Comparison of ENCODE assay signal across 1 cellular context in genomic region chr9:98255578-98256296, GRCh38.
A peak's percentile ranks its signal among the peaks of the same experiment; 100 is the strongest.
TF ChIP-seq lines count a peak whose summit lies in the region.

A gene with protein sequence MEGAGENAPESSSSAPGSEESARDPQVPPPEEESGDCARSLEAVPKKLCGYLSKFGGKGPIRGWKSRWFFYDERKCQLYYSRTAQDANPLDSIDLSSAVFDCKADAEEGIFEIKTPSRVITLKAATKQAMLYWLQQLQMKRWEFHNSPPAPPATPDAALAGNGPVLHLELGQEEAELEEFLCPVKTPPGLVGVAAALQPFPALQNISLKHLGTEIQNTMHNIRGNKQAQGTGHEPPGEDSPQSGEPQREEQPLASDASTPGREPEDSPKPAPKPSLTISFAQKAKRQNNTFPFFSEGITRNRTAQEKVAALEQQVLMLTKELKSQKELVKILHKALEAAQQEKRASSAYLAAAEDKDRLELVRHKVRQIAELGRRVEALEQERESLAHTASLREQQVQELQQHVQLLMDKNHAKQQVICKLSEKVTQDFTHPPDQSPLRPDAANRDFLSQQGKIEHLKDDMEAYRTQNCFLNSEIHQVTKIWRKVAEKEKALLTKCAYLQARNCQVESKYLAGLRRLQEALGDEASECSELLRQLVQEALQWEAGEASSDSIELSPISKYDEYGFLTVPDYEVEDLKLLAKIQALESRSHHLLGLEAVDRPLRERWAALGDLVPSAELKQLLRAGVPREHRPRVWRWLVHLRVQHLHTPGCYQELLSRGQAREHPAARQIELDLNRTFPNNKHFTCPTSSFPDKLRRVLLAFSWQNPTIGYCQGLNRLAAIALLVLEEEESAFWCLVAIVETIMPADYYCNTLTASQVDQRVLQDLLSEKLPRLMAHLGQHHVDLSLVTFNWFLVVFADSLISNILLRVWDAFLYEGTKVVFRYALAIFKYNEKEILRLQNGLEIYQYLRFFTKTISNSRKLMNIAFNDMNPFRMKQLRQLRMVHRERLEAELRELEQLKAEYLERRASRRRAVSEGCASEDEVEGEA (minus strand): TSS chr9:98255649. CDS start chr9:98255541, 108 bp downstream.

TF ChIP-seq in K562, 482 proteins besides CTCF, POLR2A, EP300 and RAD21 (continued from another document and continues in another):
- TF ChIP-seq, protein P1, sequence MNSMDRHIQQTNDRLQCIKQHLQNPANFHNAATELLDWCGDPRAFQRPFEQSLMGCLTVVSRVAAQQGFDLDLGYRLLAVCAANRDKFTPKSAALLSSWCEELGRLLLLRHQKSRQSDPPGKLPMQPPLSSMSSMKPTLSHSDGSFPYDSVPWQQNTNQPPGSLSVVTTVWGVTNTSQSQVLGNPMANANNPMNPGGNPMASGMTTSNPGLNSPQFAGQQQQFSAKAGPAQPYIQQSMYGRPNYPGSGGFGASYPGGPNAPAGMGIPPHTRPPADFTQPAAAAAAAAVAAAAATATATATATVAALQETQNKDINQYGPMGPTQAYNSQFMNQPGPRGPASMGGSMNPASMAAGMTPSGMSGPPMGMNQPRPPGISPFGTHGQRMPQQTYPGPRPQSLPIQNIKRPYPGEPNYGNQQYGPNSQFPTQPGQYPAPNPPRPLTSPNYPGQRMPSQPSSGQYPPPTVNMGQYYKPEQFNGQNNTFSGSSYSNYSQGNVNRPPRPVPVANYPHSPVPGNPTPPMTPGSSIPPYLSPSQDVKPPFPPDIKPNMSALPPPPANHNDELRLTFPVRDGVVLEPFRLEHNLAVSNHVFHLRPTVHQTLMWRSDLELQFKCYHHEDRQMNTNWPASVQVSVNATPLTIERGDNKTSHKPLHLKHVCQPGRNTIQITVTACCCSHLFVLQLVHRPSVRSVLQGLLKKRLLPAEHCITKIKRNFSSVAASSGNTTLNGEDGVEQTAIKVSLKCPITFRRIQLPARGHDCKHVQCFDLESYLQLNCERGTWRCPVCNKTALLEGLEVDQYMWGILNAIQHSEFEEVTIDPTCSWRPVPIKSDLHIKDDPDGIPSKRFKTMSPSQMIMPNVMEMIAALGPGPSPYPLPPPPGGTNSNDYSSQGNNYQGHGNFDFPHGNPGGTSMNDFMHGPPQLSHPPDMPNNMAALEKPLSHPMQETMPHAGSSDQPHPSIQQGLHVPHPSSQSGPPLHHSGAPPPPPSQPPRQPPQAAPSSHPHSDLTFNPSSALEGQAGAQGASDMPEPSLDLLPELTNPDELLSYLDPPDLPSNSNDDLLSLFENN (IDR thresholded peaks at IDR 0.05; ENCODE audit: low read depth in 2 of 2, low read length in 2 of 2), result no peak
- TF ChIP-seq TBP (optimal IDR thresholded peaks at IDR 0.05; ENCODE audit: low read depth, low read length), result peak; percentile 42
- TF ChIP-seq MAFK (IDR thresholded peaks at IDR 0.05; ENCODE audit: low read length), result no peak
- no peak for TF ChIP-seq NCOA4 (IDR thresholded peaks at IDR 0.05; ENCODE audit: partially characterized antibody)
- TF ChIP-seq, protein P2, sequence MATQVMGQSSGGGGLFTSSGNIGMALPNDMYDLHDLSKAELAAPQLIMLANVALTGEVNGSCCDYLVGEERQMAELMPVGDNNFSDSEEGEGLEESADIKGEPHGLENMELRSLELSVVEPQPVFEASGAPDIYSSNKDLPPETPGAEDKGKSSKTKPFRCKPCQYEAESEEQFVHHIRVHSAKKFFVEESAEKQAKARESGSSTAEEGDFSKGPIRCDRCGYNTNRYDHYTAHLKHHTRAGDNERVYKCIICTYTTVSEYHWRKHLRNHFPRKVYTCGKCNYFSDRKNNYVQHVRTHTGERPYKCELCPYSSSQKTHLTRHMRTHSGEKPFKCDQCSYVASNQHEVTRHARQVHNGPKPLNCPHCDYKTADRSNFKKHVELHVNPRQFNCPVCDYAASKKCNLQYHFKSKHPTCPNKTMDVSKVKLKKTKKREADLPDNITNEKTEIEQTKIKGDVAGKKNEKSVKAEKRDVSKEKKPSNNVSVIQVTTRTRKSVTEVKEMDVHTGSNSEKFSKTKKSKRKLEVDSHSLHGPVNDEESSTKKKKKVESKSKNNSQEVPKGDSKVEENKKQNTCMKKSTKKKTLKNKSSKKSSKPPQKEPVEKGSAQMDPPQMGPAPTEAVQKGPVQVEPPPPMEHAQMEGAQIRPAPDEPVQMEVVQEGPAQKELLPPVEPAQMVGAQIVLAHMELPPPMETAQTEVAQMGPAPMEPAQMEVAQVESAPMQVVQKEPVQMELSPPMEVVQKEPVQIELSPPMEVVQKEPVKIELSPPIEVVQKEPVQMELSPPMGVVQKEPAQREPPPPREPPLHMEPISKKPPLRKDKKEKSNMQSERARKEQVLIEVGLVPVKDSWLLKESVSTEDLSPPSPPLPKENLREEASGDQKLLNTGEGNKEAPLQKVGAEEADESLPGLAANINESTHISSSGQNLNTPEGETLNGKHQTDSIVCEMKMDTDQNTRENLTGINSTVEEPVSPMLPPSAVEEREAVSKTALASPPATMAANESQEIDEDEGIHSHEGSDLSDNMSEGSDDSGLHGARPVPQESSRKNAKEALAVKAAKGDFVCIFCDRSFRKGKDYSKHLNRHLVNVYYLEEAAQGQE (CRISPR knock-in tag; IDR thresholded peaks at IDR 0.05; ENCODE audit: low read depth), result peak; percentile 51; the same call in 1 of the 2 replicates
- no peak for TF ChIP-seq ZNF449 (CRISPR knock-in tag; IDR thresholded peaks at IDR 0.05)
- TF ChIP-seq, protein P3, sequence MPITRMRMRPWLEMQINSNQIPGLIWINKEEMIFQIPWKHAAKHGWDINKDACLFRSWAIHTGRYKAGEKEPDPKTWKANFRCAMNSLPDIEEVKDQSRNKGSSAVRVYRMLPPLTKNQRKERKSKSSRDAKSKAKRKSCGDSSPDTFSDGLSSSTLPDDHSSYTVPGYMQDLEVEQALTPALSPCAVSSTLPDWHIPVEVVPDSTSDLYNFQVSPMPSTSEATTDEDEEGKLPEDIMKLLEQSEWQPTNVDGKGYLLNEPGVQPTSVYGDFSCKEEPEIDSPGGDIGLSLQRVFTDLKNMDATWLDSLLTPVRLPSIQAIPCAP (CRISPR knock-in tag; IDR thresholded peaks at IDR 0.05; ENCODE audit: borderline replicate concordance), result no peak
- no peak for TF ChIP-seq ZNF311 (CRISPR knock-in tag; IDR thresholded peaks at IDR 0.05)
- TF ChIP-seq CCAR2 (IDR thresholded peaks at IDR 0.05; ENCODE audit: low read depth, low read length), result no peak
- no peak for TF ChIP-seq GATAD2B (IDR thresholded peaks at IDR 0.05; ENCODE audit: borderline replicate concordance)
- TF ChIP-seq MEF2A (IDR thresholded peaks at IDR 0.05; ENCODE audit: control insufficient read depth, low read depth, low read length), result no peak
- TF ChIP-seq MBD2 (IDR thresholded peaks at IDR 0.05; ENCODE audit: borderline replicate concordance, low read depth), result peak; percentile 30; the same call in 1 of the 2 replicates
- TF ChIP-seq, protein P4, sequence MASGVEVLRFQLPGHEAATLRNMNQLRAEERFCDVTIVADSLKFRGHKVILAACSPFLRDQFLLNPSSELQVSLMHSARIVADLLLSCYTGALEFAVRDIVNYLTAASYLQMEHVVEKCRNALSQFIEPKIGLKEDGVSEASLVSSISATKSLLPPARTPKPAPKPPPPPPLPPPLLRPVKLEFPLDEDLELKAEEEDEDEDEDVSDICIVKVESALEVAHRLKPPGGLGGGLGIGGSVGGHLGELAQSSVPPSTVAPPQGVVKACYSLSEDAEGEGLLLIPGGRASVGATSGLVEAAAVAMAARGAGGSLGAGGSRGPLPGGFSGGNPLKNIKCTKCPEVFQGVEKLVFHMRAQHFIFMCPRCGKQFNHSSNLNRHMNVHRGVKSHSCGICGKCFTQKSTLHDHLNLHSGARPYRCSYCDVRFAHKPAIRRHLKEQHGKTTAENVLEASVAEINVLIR (CRISPR knock-in tag; IDR thresholded peaks at IDR 0.05), result no peak; the same call in 1 of the 2 replicates
- TF ChIP-seq, protein P5, sequence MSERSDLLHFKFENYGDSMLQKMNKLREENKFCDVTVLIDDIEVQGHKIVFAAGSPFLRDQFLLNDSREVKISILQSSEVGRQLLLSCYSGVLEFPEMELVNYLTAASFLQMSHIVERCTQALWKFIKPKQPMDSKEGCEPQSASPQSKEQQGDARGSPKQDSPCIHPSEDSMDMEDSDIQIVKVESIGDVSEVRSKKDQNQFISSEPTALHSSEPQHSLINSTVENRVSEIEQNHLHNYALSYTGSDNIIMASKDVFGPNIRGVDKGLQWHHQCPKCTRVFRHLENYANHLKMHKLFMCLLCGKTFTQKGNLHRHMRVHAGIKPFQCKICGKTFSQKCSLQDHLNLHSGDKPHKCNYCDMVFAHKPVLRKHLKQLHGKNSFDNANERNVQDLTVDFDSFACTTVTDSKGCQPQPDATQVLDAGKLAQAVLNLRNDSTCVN (CRISPR knock-in tag; IDR thresholded peaks at IDR 0.05), result no peak
- TF ChIP-seq, protein P6, sequence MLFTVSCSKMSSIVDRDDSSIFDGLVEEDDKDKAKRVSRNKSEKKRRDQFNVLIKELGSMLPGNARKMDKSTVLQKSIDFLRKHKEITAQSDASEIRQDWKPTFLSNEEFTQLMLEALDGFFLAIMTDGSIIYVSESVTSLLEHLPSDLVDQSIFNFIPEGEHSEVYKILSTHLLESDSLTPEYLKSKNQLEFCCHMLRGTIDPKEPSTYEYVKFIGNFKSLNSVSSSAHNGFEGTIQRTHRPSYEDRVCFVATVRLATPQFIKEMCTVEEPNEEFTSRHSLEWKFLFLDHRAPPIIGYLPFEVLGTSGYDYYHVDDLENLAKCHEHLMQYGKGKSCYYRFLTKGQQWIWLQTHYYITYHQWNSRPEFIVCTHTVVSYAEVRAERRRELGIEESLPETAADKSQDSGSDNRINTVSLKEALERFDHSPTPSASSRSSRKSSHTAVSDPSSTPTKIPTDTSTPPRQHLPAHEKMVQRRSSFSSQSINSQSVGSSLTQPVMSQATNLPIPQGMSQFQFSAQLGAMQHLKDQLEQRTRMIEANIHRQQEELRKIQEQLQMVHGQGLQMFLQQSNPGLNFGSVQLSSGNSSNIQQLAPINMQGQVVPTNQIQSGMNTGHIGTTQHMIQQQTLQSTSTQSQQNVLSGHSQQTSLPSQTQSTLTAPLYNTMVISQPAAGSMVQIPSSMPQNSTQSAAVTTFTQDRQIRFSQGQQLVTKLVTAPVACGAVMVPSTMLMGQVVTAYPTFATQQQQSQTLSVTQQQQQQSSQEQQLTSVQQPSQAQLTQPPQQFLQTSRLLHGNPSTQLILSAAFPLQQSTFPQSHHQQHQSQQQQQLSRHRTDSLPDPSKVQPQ (CRISPR knock-in tag; IDR thresholded peaks at IDR 0.05; ENCODE audit: borderline replicate concordance), result no peak
- TF ChIP-seq ZBTB33 (CRISPR knock-in tag; IDR thresholded peaks at IDR 0.05), result peak; percentile 46
- TF ChIP-seq ZNF717 (CRISPR knock-in tag; IDR thresholded peaks at IDR 0.05), result no peak
- no peak for TF ChIP-seq HLTF (IDR thresholded peaks at IDR 0.05)
- TF ChIP-seq MCM3 (IDR thresholded peaks at IDR 0.05), result no peak
- TF ChIP-seq SMARCA5 (IDR thresholded peaks at IDR 0.05), result no peak
- TF ChIP-seq PREB (CRISPR knock-in tag; IDR thresholded peaks at IDR 0.05), result no peak
- TF ChIP-seq NCOA2 (IDR thresholded peaks at IDR 0.05; ENCODE audit: partially characterized antibody in 2 of 2), result no peak
- TF ChIP-seq ETV6 (IDR thresholded peaks at IDR 0.05; ENCODE audit: borderline replicate concordance in 1 of 2, low read depth in 2 of 2, low read length in 1 of 2), result no peak
- no peak for TF ChIP-seq ETV6 (CRISPR knock-in tag; IDR thresholded peaks at IDR 0.05; ENCODE audit: borderline replicate concordance)
- TF ChIP-seq SRF (CRISPR knock-in tag; IDR thresholded peaks at IDR 0.05), result peak in 1 of 2 experiments; percentile 8; a peak in 1 of 4 replicates
- peak; percentile 36; the same call in 1 of the 2 replicates for TF ChIP-seq HDAC2 (IDR thresholded peaks at IDR 0.05)
- TF ChIP-seq SLC30A9 (CRISPR knock-in tag; IDR thresholded peaks at IDR 0.05), result no peak
- TF ChIP-seq GABPB2 (CRISPR knock-in tag; conservative IDR thresholded peaks at IDR 0.05), result no peak
- no peak for TF ChIP-seq PCBP2 (IDR thresholded peaks at IDR 0.05; ENCODE audit: low read depth, low read length, poor library complexity, severe bottlenecking)
- peak; percentile 75 for TF ChIP-seq DACH1 (IDR thresholded peaks at IDR 0.05; ENCODE audit: partially characterized antibody)
- TF ChIP-seq BACH1 (tag; IDR thresholded peaks at IDR 0.05), result no peak
- no peak for TF ChIP-seq ZNF699 (CRISPR knock-in tag; IDR thresholded peaks at IDR 0.05; ENCODE audit: insufficient replicate concordance)
